Comparison of ENCODE assay signal across 12 cellular contexts in genomic region chr1:25296501-25296900, GRCh38. TPM values are rescaled to one million over a fixed set of nuclear protein-coding genes. Genes with fewer than 3 reads are reported as not detected.
"Had no signal": no experiment of that assay in that cellular context is flagged by ENCODE, and none has a peak within 500 bp of the region (broad histone marks: within the 10 kb centered on the region; RNA-seq: fewer than 3 reads in every experiment).

No MANE protein-coding gene starts in this region.

RNA-seq across cellular contexts. Expression of gene RHD, which starts 24.2 kb away (rescaled TPM):
- total RNA-seq: activated B cell treated with CpG ODN at 0.5 μM for 24 hours; activated CD4-positive, alpha-beta memory T cell treated with anti-CD3 and anti-CD28 coated beads, Interleukin-2, amount 10 ng/mL, durations not matched to agents 7 days and 5 days; activated CD4-positive, alpha-beta T cell treated with anti-CD3 and anti-CD28 coated beads, Interleukin-2, amount 10 ng/mL, durations not matched to agents 24 days and 14 days; activated CD8-positive, alpha-beta memory T cell treated with anti-CD3 and anti-CD28 coated beads for 36 hours; activated naive CD8-positive, alpha-beta T cell treated with anti-CD3 and anti-CD28 coated beads, Interleukin-2, amount 10 ng/mL, durations not matched to agents 7 days and 5 days; activated T-cell treated with anti-CD3 and anti-CD28 coated beads, Interleukin-2, amount 50 U/mL, for 4 hours; activated T-helper 1 cell treated with anti-CD3 and anti-CD28 coated beads, Interleukin-12 subunit alpha, Interleukin-12 subunit beta, Interleukin-2, Interleukin-4 antibody, amounts not matched to agents 30 ng/mL and 10 ng/mL and 1 ng/mL, durations not matched to agents 14 hours and 24 hours and 36 hours; activated T-helper 2 cell treated with anti-CD3 and anti-CD28 coated beads, Interferon-gamma antibody, Interleukin-2, Interleukin-4, amounts not matched to agents 10 μg/mL and 5 μg/mL and 100 μg/mL, durations not matched to agents 14 hours and 24 hours and 36 hours; ascending aorta; bronchial epithelial cell; cardiac muscle cell had no signal
- polyA plus RNA-seq: adipose tissue had no signal
